ENCODE assay signal across 17 cellular contexts in the genomic region with DNA sequence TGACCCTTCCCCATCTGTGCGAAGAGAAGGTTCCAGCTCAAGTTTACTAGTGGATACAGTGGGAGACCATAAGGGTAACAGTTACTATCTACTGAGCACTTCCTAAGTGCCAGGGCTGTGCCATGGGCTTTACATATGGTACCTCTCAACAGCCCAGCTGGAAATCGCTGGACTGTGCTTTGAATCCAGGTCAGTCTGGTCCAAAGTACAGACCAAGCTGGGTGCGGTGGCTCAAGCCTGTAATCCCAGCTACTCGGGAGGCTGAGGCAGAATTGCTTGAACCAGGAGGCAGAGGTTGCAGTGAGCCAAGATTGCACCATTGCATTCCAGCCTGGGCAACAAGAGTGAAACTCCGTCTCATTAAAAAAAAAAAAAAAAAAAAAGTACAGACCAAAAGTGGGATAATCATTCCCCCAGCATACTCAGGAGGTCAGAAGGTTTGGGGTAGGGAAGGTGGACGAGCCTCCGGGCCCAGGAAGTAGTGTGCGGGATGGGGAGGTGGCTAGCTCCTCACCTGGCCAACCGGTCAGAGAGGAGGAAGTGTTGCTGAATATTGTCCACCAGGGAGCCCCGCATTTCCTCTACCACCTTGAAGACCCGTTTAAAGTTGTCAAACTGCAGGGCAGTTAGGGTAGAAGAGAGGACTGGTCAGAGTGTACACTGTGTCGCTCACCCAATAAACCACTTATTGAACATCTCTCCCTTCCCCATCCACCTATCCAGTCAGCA. TPM values are rescaled to one million over a fixed set of nuclear protein-coding genes. Genes with fewer than 3 reads are reported as not detected.
DNase-seq lines count a peak whose midpoint lies in the region; ATAC-seq and TF ChIP-seq lines count a peak whose summit lies in the region.
"Had no signal": no experiment of that assay in that cellular context is flagged by ENCODE, and none has a peak within 500 bp of the region (broad histone marks: within the 10 kb centered on the region; RNA-seq: fewer than 3 reads in every experiment).

No MANE protein-coding gene starts in this region.

- TF ChIP-seq CTCF in 22Rv1 (IDR thresholded peaks at IDR 0.05) (no peak), mesothelial cell of epicardium (IDR thresholded peaks at IDR 0.05; ENCODE audit: unreplicated experiment) (no peak)

- H3K27ac Mint-ChIP-seq in CD8-positive, alpha-beta memory T cell, result peak overlapping the region in 5 of 8 donors; percentile 14 to 97 (median 62)
- H3K27ac Mint-ChIP-seq in activated CD4-positive, alpha-beta memory T cell treated with anti-CD3 and anti-CD28 coated beads, Interleukin-2, amount 10 ng/mL, durations not matched to agents 7 days and 5 days, result no peak overlapping the region
- no peak overlapping the region for H3K27ac Mint-ChIP-seq in mesothelial cell of epicardium

- H3K9me3 Mint-ChIP-seq in CD8-positive, alpha-beta memory T cell, result no peaks in the 10 kb centered on the region
- H3K9me3 Mint-ChIP-seq in activated CD4-positive, alpha-beta memory T cell treated with anti-CD3 and anti-CD28 coated beads, Interleukin-2, amount 10 ng/mL, durations not matched to agents 7 days and 5 days, result no peaks in the 10 kb centered on the region
- no peaks in the 10 kb centered on the region for H3K9me3 Mint-ChIP-seq in mesothelial cell of epicardium

- CTCF ChIA-PET in CD8-positive, alpha-beta memory T cell (lab: Charles Lee), result interaction anchor here (1.0 to 21.9 kb wide), 13 partner anchors 8 to 175 kb away, joined by 3 to 560 read pairs (median 16); a partner anchor contains a TSS
- CTCF ChIA-PET in activated CD4-positive, alpha-beta memory T cell treated with anti-CD3 and anti-CD28 coated beads, Interleukin-2, amount 10 ng/mL, durations not matched to agents 7 days and 5 days (lab: Charles Lee), result interaction anchor here (0.6 to 10.0 kb wide), 24 partner anchors 8 to 223 kb away, joined by 3 to 251 read pairs (median 8); a partner anchor contains a TSS

- peaks cover 17% of the 10 kb centered on the region for H3K36me3 ChIP-seq in CD8-positive, alpha-beta memory T cell (ENCODE audit: insufficient read depth, low read length)

- no peak for DNase-seq in CD8-positive, alpha-beta memory T cell
- DNase-seq in activated CD4-positive, alpha-beta memory T cell treated with anti-CD3 and anti-CD28 coated beads, Interleukin-2, amount 10 ng/mL, durations not matched to agents 7 days and 5 days, result no peak
- DNase-seq in mesothelial cell of epicardium (ENCODE audit: low spot score in 2 of 2, unreplicated experiment in 2 of 2), result no peak
- DNase-seq in KBM-7, result no peak
- DNase-seq in NCI-H82 (lab: John Stamatoyannopoulos, UW), result no peak
- DNase-seq: activated CD4-positive, alpha-beta T cell treated with anti-CD3 and anti-CD28 coated beads for 1 hour; activated effector memory CD4-positive, alpha-beta T cell treated with Interleukin-2 at 50 U/mL for 16 hours; effector CD4-positive, alpha-beta T cell; foreskin fibroblast; midbrain; NCI-H1048; NCI-H2171 treated with DMSO at 0.1 percent for 48 hours; thyroid gland had no signal

- peaks cover 41% of the 10 kb centered on the region for H3K4me1 ChIP-seq in CD8-positive, alpha-beta memory T cell (ENCODE audit: insufficient read depth, low read length)

- H3K27ac ChIP-seq in 22Rv1, result peak overlapping the region; percentile 82; the same call in 1 of the 2 replicates
- H3K27ac ChIP-seq in CD8-positive, alpha-beta memory T cell (ENCODE audit: low read depth, low read length), result no peak overlapping the region
- H3K27ac ChIP-seq: thyroid gland had no signal

- POLR2A ChIA-PET in CD8-positive, alpha-beta memory T cell (lab: Charles Lee), result interaction anchor here (0.7 to 2.3 kb wide), 7 partner anchors 12 to 100 kb away, joined by 3 to 14 read pairs (median 4); a partner anchor contains a TSS
- POLR2A ChIA-PET in activated CD4-positive, alpha-beta memory T cell treated with anti-CD3 and anti-CD28 coated beads, Interleukin-2, amount 10 ng/mL, durations not matched to agents 7 days and 5 days (lab: Charles Lee), result interaction anchor here (0.8 to 11.5 kb wide), 5 partner anchors 12 to 175 kb away, joined by 3 to 284 read pairs (median 55); a partner anchor contains a TSS

- no peaks in the 10 kb centered on the region for H3K9me3 ChIP-seq in CD8-positive, alpha-beta memory T cell (ENCODE audit: low read length)
- H3K9me3 ChIP-seq: thyroid gland had no signal

- no peak overlapping the region for H3K4me3 ChIP-seq in CD8-positive, alpha-beta memory T cell (ENCODE audit: low read length)
- H3K4me3 ChIP-seq: thyroid gland had no signal

- no peaks in the 10 kb centered on the region for H3K27me3 Mint-ChIP-seq in CD8-positive, alpha-beta memory T cell
- no peaks in the 10 kb centered on the region for H3K27me3 Mint-ChIP-seq in activated CD4-positive, alpha-beta memory T cell treated with anti-CD3 and anti-CD28 coated beads, Interleukin-2, amount 10 ng/mL, durations not matched to agents 7 days and 5 days
- H3K27me3 Mint-ChIP-seq in mesothelial cell of epicardium (ENCODE audit: low read depth), result no peaks in the 10 kb centered on the region

- H3K4me3 Mint-ChIP-seq in CD8-positive, alpha-beta memory T cell, result peak overlapping the region in 3 of 7 donors; percentile 87 to 92 (median 89)
- peak overlapping the region; percentile 97 for H3K4me3 Mint-ChIP-seq in activated CD4-positive, alpha-beta memory T cell treated with anti-CD3 and anti-CD28 coated beads, Interleukin-2, amount 10 ng/mL, durations not matched to agents 7 days and 5 days
- peak overlapping the region; percentile 97 for H3K4me3 Mint-ChIP-seq in mesothelial cell of epicardium

- no peak for ATAC-seq in HG02885 (IDR thresholded peaks at IDR 0.05; ENCODE audit: poor library complexity, unreplicated experiment)
- ATAC-seq in HG02763 (IDR thresholded peaks at IDR 0.05; ENCODE audit: unreplicated experiment), result no peak
- ATAC-seq: SK-N-SH treated with all-trans-retinoic acid at 6 μM for 48 hours had no signal

- H3K36me3 Mint-ChIP-seq in CD8-positive, alpha-beta memory T cell, result peaks cover 0 to 52% (median 0%) of the 10 kb centered on the region in 3 donors
- peaks cover 47% of the 10 kb centered on the region for H3K36me3 Mint-ChIP-seq in activated CD4-positive, alpha-beta memory T cell treated with anti-CD3 and anti-CD28 coated beads, Interleukin-2, amount 10 ng/mL, durations not matched to agents 7 days and 5 days (ENCODE audit: low read depth)
- H3K36me3 Mint-ChIP-seq in mesothelial cell of epicardium, result peaks cover 16% of the 10 kb centered on the region

- peaks cover 49 to 64% (median 61%) of the 10 kb centered on the region in 3 donors for H3K4me1 Mint-ChIP-seq in CD8-positive, alpha-beta memory T cell
- peaks cover 76% of the 10 kb centered on the region for H3K4me1 Mint-ChIP-seq in activated CD4-positive, alpha-beta memory T cell treated with anti-CD3 and anti-CD28 coated beads, Interleukin-2, amount 10 ng/mL, durations not matched to agents 7 days and 5 days
- peaks cover 40% of the 10 kb centered on the region for H3K4me1 Mint-ChIP-seq in mesothelial cell of epicardium

- in situ Hi-C loops in KBM-7 (cut with MboI; ENCODE audit: low pct_unique_long_range_greater_than_20kb, low sequenced_read_pairs), result no loop called here

- no peaks in the 10 kb centered on the region for H3K27me3 ChIP-seq in CD8-positive, alpha-beta memory T cell (ENCODE audit: insufficient read depth, low read length, poor library complexity, severe bottlenecking)
- H3K27me3 ChIP-seq: thyroid gland had no signal

RNA-seq across cellular contexts. Expression of a gene that starts 2.3 kb away (rescaled TPM):
- total RNA-seq in CD8-positive, alpha-beta memory T cell, result 100 to 1,000 TPM; 121 to 123 TPM
- 78.6 TPM for polyA plus RNA-seq in CD8-positive, alpha-beta memory T cell
- total RNA-seq in activated CD4-positive, alpha-beta memory T cell treated with anti-CD3 and anti-CD28 coated beads, Interleukin-2, amount 10 ng/mL, durations not matched to agents 7 days and 5 days, result 10 to 100 TPM; 71.7 to 77.4 TPM
- 62.4 to 63.9 TPM (median 62.9 TPM) in 3 replicates for total RNA-seq in mesothelial cell of epicardium

RNA-seq across cellular contexts. Expression of a gene that starts 4.5 kb away (rescaled TPM):
- 10 to 100 TPM; 81.3 to 86.7 TPM for total RNA-seq in CD8-positive, alpha-beta memory T cell
- 94.4 TPM for polyA plus RNA-seq in CD8-positive, alpha-beta memory T cell
- 10 to 100 TPM; 53.2 to 55.8 TPM for total RNA-seq in activated CD4-positive, alpha-beta memory T cell treated with anti-CD3 and anti-CD28 coated beads, Interleukin-2, amount 10 ng/mL, durations not matched to agents 7 days and 5 days
- 12.3 to 13.8 TPM (median 12.8 TPM) in 3 replicates for total RNA-seq in mesothelial cell of epicardium

RNA-seq across cellular contexts. Expression of a gene that starts 6.3 kb away (rescaled TPM):
- total RNA-seq in CD8-positive, alpha-beta memory T cell, result 10 to 100 TPM; 40.9 to 44.3 TPM
- polyA plus RNA-seq in CD8-positive, alpha-beta memory T cell, result 1,046 TPM
- 10 to 100 TPM; 75.9 to 80.5 TPM for total RNA-seq in activated CD4-positive, alpha-beta memory T cell treated with anti-CD3 and anti-CD28 coated beads, Interleukin-2, amount 10 ng/mL, durations not matched to agents 7 days and 5 days
- total RNA-seq in mesothelial cell of epicardium, result not detected in 3 replicates

RNA-seq across cellular contexts. Expression of a gene that starts 13.4 kb away (rescaled TPM):
- total RNA-seq in CD8-positive, alpha-beta memory T cell, result 1 to 10 TPM; 3.9 to 4.0 TPM
- polyA plus RNA-seq in CD8-positive, alpha-beta memory T cell, result 0.23 TPM
- 10 to 100 TPM; 13.8 to 14.7 TPM for total RNA-seq in activated CD4-positive, alpha-beta memory T cell treated with anti-CD3 and anti-CD28 coated beads, Interleukin-2, amount 10 ng/mL, durations not matched to agents 7 days and 5 days
- 203 to 216 TPM (median 211 TPM) in 3 replicates for total RNA-seq in mesothelial cell of epicardium

RNA-seq across cellular contexts. Expression of a gene that starts 14.2 kb away (rescaled TPM):
- total RNA-seq in CD8-positive, alpha-beta memory T cell, result 10 to 100 TPM; 26.4 to 26.9 TPM
- polyA plus RNA-seq in CD8-positive, alpha-beta memory T cell, result 0.51 TPM
- total RNA-seq in activated CD4-positive, alpha-beta memory T cell treated with anti-CD3 and anti-CD28 coated beads, Interleukin-2, amount 10 ng/mL, durations not matched to agents 7 days and 5 days, result 1 to 10 TPM; 4.5 to 5.0 TPM
- 2.7 to 4.3 TPM (median 3.1 TPM) in 3 replicates for total RNA-seq in mesothelial cell of epicardium

Comparison
In these comparisons a context has a peak if more than half of its experiments do, and no peak if none do; other contexts are left out.
1. H3K27ac Mint-ChIP-seq: peak in CD8-positive, alpha-beta memory T cell (5 of 8); none in activated CD4-positive, alpha-beta memory T cell treated with anti-CD3 and anti-CD28 coated beads, Interleukin-2, amount 10 ng/mL, durations not matched to agents 7 days and 5 days (single experiment) and mesothelial cell of epicardium (single experiment).
2. RNA of a gene that starts 6.3 kb away (total RNA-seq): 75.9 to 80.5 TPM in activated CD4-positive, alpha-beta memory T cell treated with anti-CD3 and anti-CD28 coated beads, Interleukin-2, amount 10 ng/mL, durations not matched to agents 7 days and 5 days and 40.9 to 44.3 TPM in CD8-positive, alpha-beta memory T cell; not detected in mesothelial cell of epicardium; every median in the first group is over 10 times any median in the second.